Comparison of ENCODE assay signal across 28 cellular contexts in genomic region chr11:865512-866430, GRCh38.
"Had no signal": no experiment of that assay in that cellular context is flagged by ENCODE, and none has a peak within 500 bp of the region (broad histone marks: within the 10 kb centered on the region; RNA-seq: fewer than 3 reads in every experiment).

No MANE protein-coding gene starts in this region.

- H3K4me3 Mint-ChIP-seq: activated naive CD8-positive, alpha-beta T cell treated with anti-CD3 and anti-CD28 coated beads for 36 hours; activated T-cell treated with anti-CD3 and anti-CD28 coated beads, Interleukin-2, amount 50 U/mL, for 72 hours; brain; nephron; stimulated activated naive CD8-positive, alpha-beta T cell treated with anti-CD3 and anti-CD28 coated beads, Interleukin-15, Interleukin-2, amounts not matched to agents 100 ng/mL and 50 ng/mL, for 24 hours; T-helper 1 cell treated with Interleukin-12 subunit alpha and Interleukin-12 subunit beta and Interleukin-4 antibody, amounts not matched to agents 30 μg/mL and 1 μg/mL, for 36 hours; type B pancreatic cell had no signal

- H3K27me3 ChIP-seq: ascending aorta, cardiac muscle cell, esophagus muscularis mucosa, ovary, right lobe of liver, vagina had no signal

- H3K36me3 Mint-ChIP-seq: activated naive CD8-positive, alpha-beta T cell treated with anti-CD3 and anti-CD28 coated beads for 36 hours; brain; type B pancreatic cell had no signal

- DNase-seq: activated CD4-positive, alpha-beta T cell treated with anti-CD3 and anti-CD28 coated beads for 4 hours; activated CD4-positive, alpha-beta T cell treated with anti-CD3 and anti-CD28 coated beads, Interleukin-2, amount 50 U/mL, for 4 hours; activated naive CD4-positive, alpha-beta T cell; activated naive CD8-positive, alpha-beta T cell treated with anti-CD3 and anti-CD28 coated beads for 36 hours; activated T-cell treated with anti-CD3 and anti-CD28 coated beads for 4 hours; activated T-cell treated with anti-CD3 and anti-CD28 coated beads, Interleukin-2, amount 50 U/mL, for 72 hours; cortex of kidney; left ventricle myocardium superior; ovary; stimulated activated CD4-positive, alpha-beta T cell treated with anti-CD3 and anti-CD28 coated beads, Interleukin-12 subunit alpha, Interleukin-12 subunit beta, amount 100 ng/mL, for 4 hours; stimulated activated CD4-positive, alpha-beta T cell treated with anti-CD3 and anti-CD28 coated beads, Interleukin-4, amount 100 ng/mL, for 1 hour; T-helper 9 cell had no signal

- FAIRE-seq: endothelial cell of umbilical vein, frontal cortex, islet of Langerhans, TTC549 had no signal

- H3K27me3 Mint-ChIP-seq: activated naive CD8-positive, alpha-beta T cell treated with anti-CD3 and anti-CD28 coated beads for 36 hours; brain; progenitor cell of endocrine pancreas; stimulated activated naive CD8-positive, alpha-beta T cell treated with anti-CD3 and anti-CD28 coated beads, Interleukin-15, Interleukin-2, amounts not matched to agents 100 ng/mL and 50 ng/mL, for 24 hours; type B pancreatic cell had no signal

- H3K4me1 Mint-ChIP-seq: activated naive CD8-positive, alpha-beta T cell treated with anti-CD3 and anti-CD28 coated beads for 36 hours had no signal

- H3K4me1 ChIP-seq: ascending aorta, right lobe of liver had no signal

- H3K27ac ChIP-seq: ascending aorta, cardiac muscle cell, esophagus muscularis mucosa, ovary, right lobe of liver, vagina, VCaP had no signal

- H3K4me3 ChIP-seq: ascending aorta, cardiac muscle cell, esophagus muscularis mucosa, ovary, right lobe of liver, vagina had no signal

- H3K36me3 ChIP-seq: ovary, right lobe of liver had no signal

- H3K9me3 Mint-ChIP-seq: activated naive CD8-positive, alpha-beta T cell treated with anti-CD3 and anti-CD28 coated beads for 36 hours; activated T-cell treated with anti-CD3 and anti-CD28 coated beads, Interleukin-2, amount 50 U/mL, for 72 hours; brain; nephron; stimulated activated naive CD8-positive, alpha-beta T cell treated with anti-CD3 and anti-CD28 coated beads, Interleukin-15, Interleukin-2, amounts not matched to agents 100 ng/mL and 50 ng/mL, for 24 hours; T-helper 1 cell treated with Interleukin-12 subunit alpha and Interleukin-12 subunit beta and Interleukin-4 antibody, amounts not matched to agents 30 μg/mL and 1 μg/mL, for 36 hours; type B pancreatic cell had no signal

- H3K27ac Mint-ChIP-seq: activated naive CD8-positive, alpha-beta T cell treated with anti-CD3 and anti-CD28 coated beads for 36 hours; activated T-cell treated with anti-CD3 and anti-CD28 coated beads, Interleukin-2, amount 50 U/mL, for 72 hours; stimulated activated naive CD8-positive, alpha-beta T cell treated with anti-CD3 and anti-CD28 coated beads, Interleukin-15, Interleukin-2, amounts not matched to agents 100 ng/mL and 50 ng/mL, for 24 hours; T-helper 1 cell treated with Interleukin-12 subunit alpha and Interleukin-12 subunit beta and Interleukin-4 antibody, amounts not matched to agents 30 μg/mL and 1 μg/mL, for 36 hours; type B pancreatic cell had no signal

- H3K9me3 ChIP-seq: ascending aorta, esophagus muscularis mucosa, ovary, right lobe of liver, vagina had no signal

- ATAC-seq: activated T-cell treated with anti-CD3 and anti-CD28 coated beads, Interleukin-2, amount 50 U/mL, for 72 hours; left ventricle myocardium superior had no signal
